24 cellular contexts compared by ENCODE assay signal in genomic region chr4:181711387-181711786, GRCh38.
"Had no signal": no experiment of that assay in that cellular context is flagged by ENCODE, and none has a peak within 500 bp of the region (broad histone marks: within the 10 kb centered on the region; RNA-seq: fewer than 3 reads in every experiment).

No MANE protein-coding gene starts in this region.

- FAIRE-seq: RCC 7860 had no signal

- H3K9me3 ChIP-seq: SJCRH30 had no signal

- H3K4me3 ChIP-seq: PC-9, SJCRH30, SK-N-MC had no signal

- ATAC-seq: Panc1, Right ventricle myocardium inferior, SK-N-SH treated with all-trans-retinoic acid at 6 μM for 48 hours, T-cell had no signal

- H3K27ac ChIP-seq: PC-9, RWPE1, SJCRH30, SK-N-MC had no signal

- H3K4me2 ChIP-seq: PC-9 had no signal

- DNase-seq: MM.1S, MV-4-11, NCI-H1105, NCI-H1417 treated with DMSO at 0.1 percent for 48 hours, NCI-H1436 treated with DMSO at 0.1 percent for 48 hours, NCI-H1694 treated with DMSO at 0.1 percent for 48 hours, NCI-H187 treated with DMSO at 0.1 percent for 48 hours, NCI-H2171 treated with DMSO at 0.1 percent for 48 hours, NCI-H2227 treated with DMSO at 0.1 percent for 48 hours, NCI-H345, NCI-H446, NCI-H524 treated with DMSO at 0.1 percent for 48 hours, NCI-H526 treated with DMSO at 0.1 percent for 48 hours, NCI-H774, PC-9, SIG-M5, SJCRH30, T-cell had no signal

- H3K27me3 ChIP-seq: SJCRH30 had no signal

- H3K36me3 ChIP-seq: SJCRH30 had no signal

- H3K4me1 ChIP-seq: SJCRH30 had no signal

- H2AFZ ChIP-seq: PC-9 had no signal
